12 cellular contexts compared by ENCODE assay signal in the genomic region with DNA sequence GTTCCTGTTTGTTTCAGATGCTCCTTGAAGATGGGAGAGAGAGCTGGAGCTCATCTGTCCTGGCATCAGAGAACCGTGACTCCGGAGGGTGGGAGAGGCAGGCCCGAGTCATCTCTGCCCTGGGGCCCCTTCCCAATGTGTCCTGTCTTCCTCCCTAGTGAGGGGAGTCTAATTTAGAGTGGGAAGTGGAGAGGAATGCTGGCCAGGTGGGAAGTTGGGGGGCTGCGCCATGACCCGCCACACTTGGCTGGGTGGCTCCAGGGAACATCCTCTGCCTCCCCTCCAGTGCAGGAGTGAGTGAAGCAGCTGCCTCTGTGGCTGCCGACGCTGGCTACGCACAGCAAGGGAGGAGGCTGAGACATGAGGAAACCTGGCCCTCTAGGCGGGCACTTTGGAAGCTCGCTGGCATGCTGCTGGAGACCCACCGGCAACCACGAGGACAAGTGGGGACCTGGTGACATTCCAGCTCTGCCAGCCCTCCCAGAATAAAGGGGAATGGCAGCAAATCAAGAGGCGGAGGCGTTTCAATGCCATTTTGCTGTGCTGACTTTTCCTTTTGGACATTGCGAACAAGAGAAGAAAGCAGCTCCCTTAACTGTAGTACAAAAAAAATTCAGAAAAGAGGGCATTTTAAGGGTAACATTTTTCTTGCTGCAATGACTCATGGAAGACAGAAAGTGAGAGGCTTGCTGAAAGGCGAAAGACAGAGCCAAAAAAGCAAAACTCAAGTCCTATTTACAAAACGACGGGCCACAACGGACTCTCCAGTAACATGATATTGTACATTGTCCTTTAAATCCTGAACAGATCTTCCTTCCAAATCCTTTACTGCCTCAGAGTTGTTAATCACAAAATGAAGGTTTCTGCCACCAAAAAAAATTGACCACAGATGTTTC.
DNase-seq lines count a peak whose midpoint lies in the region; ATAC-seq and TF ChIP-seq lines count a peak whose summit lies in the region.
"Had no signal": no experiment of that assay in that cellular context is flagged by ENCODE, and none has a peak within 500 bp of the region (broad histone marks: within the 10 kb centered on the region; RNA-seq: fewer than 3 reads in every experiment).

No MANE protein-coding gene starts in this region.

- peak overlapping the region in 1 of 2 experiments; percentile 77 for H2BK12ac ChIP-seq in mesenchymal stem cell (ENCODE audit: low read length in 2 of 2)

- no TSS peak for BruUV-seq in IMR-90 (replicated peaks; lab: Mats Ljungman, UMichigan)

- H2BK20ac ChIP-seq in IMR-90 (ENCODE audit: low read depth, low read length) = 0 out of 2 replicates have a peak overlapping the region, but pooled peaks have one; percentile 12

- CTCF ChIA-PET in IMR-90 (lab: Yijun Ruan, JAX) = no interaction called here

- no peaks in the 10 kb centered on the region for H3K36me3 Mint-ChIP-seq in brain

- H4K91ac ChIP-seq in IMR-90 (ENCODE audit: insufficient read depth, low read depth, low read length) = no peak overlapping the region
- peak overlapping the region; percentile 40 for H4K91ac ChIP-seq in mesenchymal stem cell (ENCODE audit: low read length)

- H3K27me3 Mint-ChIP-seq in brain = peaks cover 2% of the 10 kb centered on the region

- H3K27me3 ChIP-seq in IMR-90 (ENCODE audit: control insufficient read depth, insufficient read depth, low read length) = 0 out of 2 replicates have a peak, but pooled peaks cover 1% of the 10 kb centered on the region
- H3K27me3 ChIP-seq in mesenchymal stem cell (ENCODE audit: control insufficient read depth in 1 of 2, insufficient read depth in 1 of 2, low read length in 2 of 2) = peaks cover 0 to 7% of the 10 kb centered on the region in 2 experiments
- H3K27me3 ChIP-seq in suprapubic skin = no peaks in the 10 kb centered on the region

- H2BK5ac ChIP-seq in IMR-90 (ENCODE audit: low read depth, low read length, poor library complexity, severe bottlenecking) = no peak overlapping the region
- H2BK5ac ChIP-seq in mesenchymal stem cell (ENCODE audit: low read depth, low read length, poor library complexity, severe bottlenecking) = no peak overlapping the region

- no peak overlapping the region for H2AK9ac ChIP-seq in IMR-90 (replicated peaks; ENCODE audit: low read depth, low read length, poor library complexity)

- H3K4me1 ChIP-seq in IMR-90 (ENCODE audit: control insufficient read depth, insufficient read depth, low read length) = peaks cover 2% of the 10 kb centered on the region; the same call in 1 of the 2 replicates
- peaks cover 4% of the 10 kb centered on the region for H3K4me1 ChIP-seq in mesenchymal stem cell (ENCODE audit: control insufficient read depth, insufficient read depth, low read depth, low read length)
- H3K4me1 ChIP-seq in suprapubic skin = peaks cover 12% of the 10 kb centered on the region

- intact Hi-C loops in IMR-90 (cut with micrococcal nuclease) = no loop called here

- H3K9ac ChIP-seq in IMR-90 (ENCODE audit: low read depth, low read length) (no peak overlapping the region), mesenchymal stem cell (ENCODE audit: low read length) (peak overlapping the region; percentile 73)

- TF ChIP-seq POLR2A in IMR-90 (IDR thresholded peaks at IDR 0.05; ENCODE audit: low read depth, low read length) (no peak), suprapubic skin (IDR thresholded peaks at IDR 0.05) (peak in 1 of 2 donors; percentile 20)

- no peak overlapping the region for H3K4me3 Mint-ChIP-seq in brain

- H3K79me1 ChIP-seq in IMR-90 (ENCODE audit: low read depth in 1 of 2, low read length in 2 of 2) = no peaks in the 10 kb centered on the region
- no peaks in the 10 kb centered on the region for H3K79me1 ChIP-seq in mesenchymal stem cell (replicated peaks; ENCODE audit: low read length, poor library complexity, severe bottlenecking)

- no peak for ATAC-seq in IMR-90 (ENCODE audit: low read depth)
- ATAC-seq in HG02571 (IDR thresholded peaks at IDR 0.05; ENCODE audit: unreplicated experiment) = no peak
- ATAC-seq: activated CD4-positive, CD25-positive, alpha-beta regulatory T cell treated with anti-CD3 and anti-CD28 coated beads, Interleukin-2, amount 50 U/mL, for 24 hours; esophagus mucosa had no signal

- H3K23ac ChIP-seq in IMR-90 (ENCODE audit: low read depth, low read length) (no peak overlapping the region), mesenchymal stem cell (ENCODE audit: low read length in 2 of 2) (no peak overlapping the region)

- no peak overlapping the region for H3K4me2 ChIP-seq in IMR-90 (ENCODE audit: low read depth, low read length)
- H3K4me2 ChIP-seq in mesenchymal stem cell (ENCODE audit: low read length, poor library complexity, severe bottlenecking) = no peak overlapping the region

- H2BK120ac ChIP-seq in IMR-90 (ENCODE audit: low read depth, low read length) = no peak overlapping the region
- H2BK120ac ChIP-seq in mesenchymal stem cell (ENCODE audit: low read depth, low read length) = peak overlapping the region; percentile 74

- peak overlapping the region in 4 of 5 experiments; percentile 21 to 77 (median 62) for H3K27ac Mint-ChIP-seq in brain

- dilution Hi-C loops in IMR-90 (cut with HindIII; ENCODE audit: low sequenced_read_pairs, unreplicated experiment) = no loop called here

- H3K9me3 ChIP-seq in IMR-90 (ENCODE audit: control insufficient read depth, insufficient read depth, low read length) (no peaks in the 10 kb centered on the region; the same call in 1 of the 2 replicates), mesenchymal stem cell (ENCODE audit: control insufficient read depth, low read length) (no peaks in the 10 kb centered on the region), suprapubic skin (no peaks in the 10 kb centered on the region)

- H3K4me3 ChIP-seq in IMR-90 (ENCODE audit: insufficient read depth, low read depth, low read length) (no peak overlapping the region), mesenchymal stem cell (ENCODE audit: insufficient read depth in 1 of 2, low read depth in 1 of 2, low read length in 2 of 2) (peak overlapping the region in 1 of 2 experiments; percentile 59), suprapubic skin (no peak overlapping the region)
- H3K4me3 ChIP-seq: lung had no signal

- H3K18ac ChIP-seq in IMR-90 (ENCODE audit: low read depth, low read length) = no peak overlapping the region
- peak overlapping the region in 1 of 2 experiments; percentile 44 for H3K18ac ChIP-seq in mesenchymal stem cell (ENCODE audit: low read depth in 1 of 2, low read length in 2 of 2)

- H3K36me3 ChIP-seq in IMR-90 (ENCODE audit: control insufficient read depth, insufficient read depth, low read length) (no peaks in the 10 kb centered on the region), mesenchymal stem cell (ENCODE audit: control insufficient read depth in 1 of 2, insufficient read depth in 2 of 2, low read depth in 1 of 2, low read length in 2 of 2) (no peaks in the 10 kb centered on the region), suprapubic skin (no peaks in the 10 kb centered on the region)

- no peak overlapping the region for H4K8ac ChIP-seq in IMR-90 (ENCODE audit: low read depth in 2 of 2, low read length in 2 of 2)
- peak overlapping the region; percentile 70 for H4K8ac ChIP-seq in mesenchymal stem cell (ENCODE audit: low read length)

- no peaks in the 10 kb centered on the region for H3K9me1 ChIP-seq in IMR-90 (ENCODE audit: insufficient read depth, low read length)

- no peak for TF ChIP-seq EP300 in suprapubic skin (IDR thresholded peaks at IDR 0.05)

- H3K4ac ChIP-seq in IMR-90 (ENCODE audit: low read depth, low read length) (no peak overlapping the region), mesenchymal stem cell (ENCODE audit: low read depth in 1 of 2, low read length in 2 of 2) (peak overlapping the region in 1 of 2 experiments; percentile 67)

- no peak overlapping the region; the same call in 1 of the 2 replicates for H4K5ac ChIP-seq in IMR-90 (ENCODE audit: low read depth, low read length)

- peaks cover 38% of the 10 kb centered on the region for H3K4me1 Mint-ChIP-seq in brain

- H3K14ac ChIP-seq in IMR-90 (replicated peaks; ENCODE audit: low read depth, low read length) (no peak overlapping the region), mesenchymal stem cell (ENCODE audit: low read length in 2 of 2) (no peak overlapping the region)

- H2AK5ac ChIP-seq in IMR-90 (ENCODE audit: low read depth, low read length) (0 out of 2 replicates have a peak overlapping the region, but pooled peaks have one; percentile 29), mesenchymal stem cell (ENCODE audit: low read length, severe bottlenecking) (no peak overlapping the region)

- H2AFZ ChIP-seq in IMR-90 (replicated peaks; ENCODE audit: low read length, poor library complexity) (peak overlapping the region; percentile 59), mesenchymal stem cell (ENCODE audit: low read depth, low read length) (no peak overlapping the region)

- no peak overlapping the region for H3K56ac ChIP-seq in IMR-90 (ENCODE audit: extremely low read depth, insufficient read depth, low read length)

- no peaks in the 10 kb centered on the region for H4K20me1 ChIP-seq in IMR-90 (ENCODE audit: insufficient read depth, low read length)

- 95% methylated on average over 4 of the region's 19 CpGs; no CpG with 5 or more reads in 1 of the 2 experiments for WGBS in IMR-90 (ENCODE audit: extremely low coverage in 2 of 2, insufficient read length in 1 of 2), 2 experiments
- WGBS in mesenchymal stem cell = 89% methylated on average over 19 of the region's 19 CpGs
- 48% methylated on average over 19 of the region's 19 CpGs for WGBS in suprapubic skin

- H3K27ac ChIP-seq in IMR-90 (ENCODE audit: insufficient read depth, low read length) = no peak overlapping the region
- H3K27ac ChIP-seq in mesenchymal stem cell (ENCODE audit: low read length, poor library complexity, severe bottlenecking) = no peak overlapping the region
- H3K27ac ChIP-seq in suprapubic skin = peak overlapping the region; percentile 93

- H3K9me3 Mint-ChIP-seq in brain = peaks cover 0 to 7% (median 0%) of the 10 kb centered on the region in 5 experiments

- in situ Hi-C loops in IMR-90 (cut with MboI; ENCODE audit: low sequenced_read_pairs) = no loop called here

- no peak for TF ChIP-seq CTCF in IMR-90 (conservative IDR thresholded peaks at IDR 0.05; ENCODE audit: low read depth, low read length)
- no peak for TF ChIP-seq CTCF in brain (conservative IDR thresholded peaks at IDR 0.05)
- no peak for TF ChIP-seq CTCF in suprapubic skin (IDR thresholded peaks at IDR 0.05)

- H2BK15ac ChIP-seq in IMR-90 (ENCODE audit: low read depth, low read length) (no peak overlapping the region), mesenchymal stem cell (ENCODE audit: low read depth, poor library complexity, severe bottlenecking) (peak overlapping the region; percentile 55)

- DNase-seq in IMR-90 (peak; percentile 17), mesenchymal stem cell (no peak), suprapubic skin (ENCODE audit: low spot score in 2 of 2) (no peak), HuH-7.5 (ENCODE audit: low spot score) (no peak), OCI-M2 (lab: John Stamatoyannopoulos, UW; ENCODE audit: unreplicated experiment) (no peak), retina (no peak)
- DNase-seq: cortex of kidney had no signal

- no peak for TF ChIP-seq RAD21 in IMR-90 (IDR thresholded peaks at IDR 0.05; ENCODE audit: low read length)

- POLR2A ChIA-PET in IMR-90 (lab: Charles Lee; ENCODE audit: unreplicated experiment) = no interaction called here

TF ChIP-seq in IMR-90, 13 proteins besides CTCF, POLR2A, EP300 and RAD21 (continues in another document):
- TF ChIP-seq FOS (IDR thresholded peaks at IDR 0.05; ENCODE audit: low read depth, low read length) (no peak), BHLHE40 (IDR thresholded peaks at IDR 0.05; ENCODE audit: low read depth, low read length) (no peak)
